ENCODE assay signal across 9 cellular contexts in genomic region chr5:153831976-153832375, GRCh38.
A peak's percentile ranks its signal among the peaks of the same experiment; 100 is the strongest.
DNase-seq lines count a peak whose midpoint lies in the region; ATAC-seq, FAIRE-seq and TF ChIP-seq lines count a peak whose summit lies in the region.
"Had no signal": no experiment of that assay in that cellular context is flagged by ENCODE, and none has a peak within 500 bp of the region (broad histone marks: within the 10 kb centered on the region; RNA-seq: fewer than 3 reads in every experiment).

No MANE protein-coding gene starts in this region.

- no peak for FAIRE-seq in RCC 7860 (lab: Jason Lieb, UNC)
- FAIRE-seq in HepG2 (lab: Jason Lieb, UNC), result no peak

- no peaks in the 10 kb centered on the region for H3K36me3 Mint-ChIP-seq in activated CD4-positive, alpha-beta memory T cell treated with anti-CD3 and anti-CD28 coated beads, Interleukin-2, amount 10 ng/mL, durations not matched to agents 7 days and 5 days (ENCODE audit: low read depth)

- H3K9ac ChIP-seq in HepG2 (ENCODE audit: insufficient read depth, low read depth, low read length), result no peak overlapping the region
- H3K9ac ChIP-seq: KMS-11 had no signal

- no peak overlapping the region for H2AFZ ChIP-seq in HepG2 (ENCODE audit: low read length)

- no peaks in the 10 kb centered on the region for H4K20me1 ChIP-seq in HepG2 (ENCODE audit: insufficient read depth, low read length)

- no peaks in the 10 kb centered on the region for H3K79me2 ChIP-seq in HepG2 (ENCODE audit: insufficient read depth, low read length)

- H3K4me2 ChIP-seq in HepG2 (ENCODE audit: low read depth, low read length), result no peak overlapping the region
- H3K4me2 ChIP-seq: KMS-11 had no signal

- ATAC-seq in GM18909 (IDR thresholded peaks at IDR 0.05; ENCODE audit: poor library complexity, unreplicated experiment) (peak; percentile 78), HG02981 (IDR thresholded peaks at IDR 0.05; ENCODE audit: unreplicated experiment) (peak; percentile 82), HepG2 (peak; percentile 52; the same call in 1 of the 3 replicates), esophagus mucosa (no peak)

- H3K4me3 ChIP-seq in HepG2 (replicated peaks in 1 of 3; ENCODE audit: insufficient read depth in 1 of 3, low read depth in 2 of 3, low read length in 3 of 3) (no peak overlapping the region), Peyer's patch (no peak overlapping the region)

- WGBS in HepG2 (ENCODE audit: low lambda C conversion rate), result 0% methylated on average over 2 of the region's 2 CpGs

- H3K27me3 ChIP-seq in HepG2 (ENCODE audit: control insufficient read depth in 1 of 2, insufficient read depth in 2 of 2, low read length in 2 of 2) (no peaks in the 10 kb centered on the region), Peyer's patch (no peaks in the 10 kb centered on the region)

- TF ChIP-seq EP300 in HepG2 (IDR thresholded peaks at IDR 0.05; ENCODE audit: low read depth in 2 of 2, low read length in 2 of 2) (no peak), HepG2 (CRISPR knock-in tag; IDR thresholded peaks at IDR 0.05; ENCODE audit: borderline replicate concordance) (no peak)

- intact Hi-C loops in HepG2 (cut with micrococcal nuclease; ENCODE audit: unreplicated experiment), result no loop called here

- DNase-seq in RCC 7860 (ENCODE audit: low spot score) (peak; percentile 5), HepG2 (ENCODE audit: low spot score) (peak; percentile 5), Peyer's patch (no peak)
- no peak for DNase-seq in activated naive CD4-positive, alpha-beta T cell (lab: John Stamatoyannopoulos, UW)
- no peak for DNase-seq in activated CD4-positive, alpha-beta memory T cell treated with anti-CD3 and anti-CD28 coated beads, Interleukin-2, amount 10 ng/mL, durations not matched to agents 7 days and 5 days

- no peak for TF ChIP-seq RAD21 in HepG2 (CRISPR knock-in tag; IDR thresholded peaks at IDR 0.05)

- no peak overlapping the region for H3K4me3 Mint-ChIP-seq in activated CD4-positive, alpha-beta memory T cell treated with anti-CD3 and anti-CD28 coated beads, Interleukin-2, amount 10 ng/mL, durations not matched to agents 7 days and 5 days

- no peak for TF ChIP-seq POLR2A in HepG2 (IDR thresholded peaks at IDR 0.05; ENCODE audit: insufficient read depth in 1 of 2, low read depth in 2 of 2, low read length in 2 of 2)
- no peak for TF ChIP-seq POLR2A in Peyer's patch (IDR thresholded peaks at IDR 0.05)

- CTCF ChIA-PET in HepG2 (lab: Yijun Ruan, JAX; ENCODE audit: low intra/inter-chr PET ratio, low total read pairs), result no interaction called here
- CTCF ChIA-PET in activated CD4-positive, alpha-beta memory T cell treated with anti-CD3 and anti-CD28 coated beads, Interleukin-2, amount 10 ng/mL, durations not matched to agents 7 days and 5 days (lab: Charles Lee), result no interaction called here

- no peaks in the 10 kb centered on the region for H3K4me1 Mint-ChIP-seq in activated CD4-positive, alpha-beta memory T cell treated with anti-CD3 and anti-CD28 coated beads, Interleukin-2, amount 10 ng/mL, durations not matched to agents 7 days and 5 days

- H3K27ac Mint-ChIP-seq in activated CD4-positive, alpha-beta memory T cell treated with anti-CD3 and anti-CD28 coated beads, Interleukin-2, amount 10 ng/mL, durations not matched to agents 7 days and 5 days, result no peak overlapping the region

- no peaks in the 10 kb centered on the region for H3K9me3 ChIP-seq in HepG2 (ENCODE audit: low read length)
- no peaks in the 10 kb centered on the region for H3K9me3 ChIP-seq in Peyer's patch

- H3K27ac ChIP-seq in HepG2 (ENCODE audit: extremely low read length, insufficient read depth, low read length), result no peak overlapping the region
- H3K27ac ChIP-seq in Peyer's patch, result no peak overlapping the region
- H3K27ac ChIP-seq: KMS-11 had no signal

- no peaks in the 10 kb centered on the region for H3K9me3 Mint-ChIP-seq in activated CD4-positive, alpha-beta memory T cell treated with anti-CD3 and anti-CD28 coated beads, Interleukin-2, amount 10 ng/mL, durations not matched to agents 7 days and 5 days

- H3K36me3 ChIP-seq in HepG2 (replicated peaks in 1 of 2; ENCODE audit: control insufficient read depth in 1 of 2, insufficient read depth in 2 of 2, low read length in 2 of 2) (no peaks in the 10 kb centered on the region), Peyer's patch (no peaks in the 10 kb centered on the region)

- POLR2A ChIA-PET in HepG2 (lab: Yijun Ruan, JAX), result no interaction called here
- POLR2A ChIA-PET in activated CD4-positive, alpha-beta memory T cell treated with anti-CD3 and anti-CD28 coated beads, Interleukin-2, amount 10 ng/mL, durations not matched to agents 7 days and 5 days (lab: Charles Lee), result no interaction called here

- no peaks in the 10 kb centered on the region for H3K4me1 ChIP-seq in HepG2 (ENCODE audit: insufficient read depth, low read length)
- H3K4me1 ChIP-seq in Peyer's patch, result no peaks in the 10 kb centered on the region

- no peaks in the 10 kb centered on the region for H3K27me3 Mint-ChIP-seq in activated CD4-positive, alpha-beta memory T cell treated with anti-CD3 and anti-CD28 coated beads, Interleukin-2, amount 10 ng/mL, durations not matched to agents 7 days and 5 days

- BruUV-seq in HepG2 (replicated peaks; lab: Mats Ljungman, UMichigan), result no TSS peak

- in situ Hi-C loops in HepG2 (cut with HindIII; ENCODE audit: extremely low pct_ligation_motif_present, low pct_unique_long_range_greater_than_20kb), result no loop called here

- TF ChIP-seq CTCF in HepG2 (CRISPR knock-in tag; IDR thresholded peaks at IDR 0.05), result no peak
- no peak for TF ChIP-seq CTCF in Peyer's patch (IDR thresholded peaks at IDR 0.05)

TF ChIP-seq in HepG2, 621 proteins besides CTCF, POLR2A, EP300 and RAD21 (continues in another document):
- TF ChIP-seq NR0B2 (CRISPR knock-in tag; IDR thresholded peaks at IDR 0.05) (no peak), ZBTB10 (CRISPR knock-in tag; IDR thresholded peaks at IDR 0.05; ENCODE audit: borderline replicate concordance) (no peak), NFKBIZ (CRISPR knock-in tag; IDR thresholded peaks at IDR 0.05) (no peak), HCFC1 (IDR thresholded peaks at IDR 0.05; ENCODE audit: low read depth, low read length) (peak; percentile 48; the same call in 1 of the 2 replicates), ZNF761 (CRISPR knock-in tag; conservative IDR thresholded peaks at IDR 0.05) (no peak), ZNF143 (CRISPR knock-in tag; IDR thresholded peaks at IDR 0.05) (peak; percentile 83), LCORL (IDR thresholded peaks at IDR 0.05) (no peak), LCORL (CRISPR knock-in tag; IDR thresholded peaks at IDR 0.05) (no peak), NFYC (CRISPR knock-in tag; IDR thresholded peaks at IDR 0.05) (peak; percentile 80), THAP11 (CRISPR knock-in tag; IDR thresholded peaks at IDR 0.05) (peak; percentile 93), NFYB (CRISPR knock-in tag; IDR thresholded peaks at IDR 0.05) (peak; percentile 69), SATB2 (CRISPR knock-in tag; IDR thresholded peaks at IDR 0.05) (no peak), SUZ12 (IDR thresholded peaks at IDR 0.05; ENCODE audit: low read depth, low read length) (no peak), KDM5A (IDR thresholded peaks at IDR 0.05; ENCODE audit: borderline replicate concordance, low read length) (no peak), HNF4G (IDR thresholded peaks at IDR 0.05; ENCODE audit: borderline replicate concordance, low read depth, low read length) (no peak), HNF4G (CRISPR knock-in tag; IDR thresholded peaks at IDR 0.05; ENCODE audit: borderline replicate concordance, low read depth) (no peak), HNF4A (CRISPR knock-in tag; IDR thresholded peaks at IDR 0.05) (no peak)
- TF ChIP-seq, protein P1, sequence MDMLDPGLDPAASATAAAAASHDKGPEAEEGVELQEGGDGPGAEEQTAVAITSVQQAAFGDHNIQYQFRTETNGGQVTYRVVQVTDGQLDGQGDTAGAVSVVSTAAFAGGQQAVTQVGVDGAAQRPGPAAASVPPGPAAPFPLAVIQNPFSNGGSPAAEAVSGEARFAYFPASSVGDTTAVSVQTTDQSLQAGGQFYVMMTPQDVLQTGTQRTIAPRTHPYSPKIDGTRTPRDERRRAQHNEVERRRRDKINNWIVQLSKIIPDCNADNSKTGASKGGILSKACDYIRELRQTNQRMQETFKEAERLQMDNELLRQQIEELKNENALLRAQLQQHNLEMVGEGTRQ (IDR thresholded peaks at IDR 0.05; ENCODE audit: low read depth, low read length), result no peak
- TF ChIP-seq, protein P1 (CRISPR knock-in tag; IDR thresholded peaks at IDR 0.05; ENCODE audit: borderline replicate concordance), result peak; percentile 80; the same call in 1 of the 2 replicates

Comparison
In these comparisons a context has a peak if more than half of its experiments do, and no peak if none do; other contexts are left out.
1. DNase-seq: peak in RCC 7860 (single experiment) and HepG2 (single experiment); none in activated naive CD4-positive, alpha-beta T cell (0 of 4), activated CD4-positive, alpha-beta memory T cell treated with anti-CD3 and anti-CD28 coated beads, Interleukin-2, amount 10 ng/mL, durations not matched to agents 7 days and 5 days (single experiment) and Peyer's patch (0 of 3).